Comparison of ENCODE assay signal across 8 cellular contexts in genomic region chr3:141279074-141279945, GRCh38. TPM values are rescaled to one million over a fixed set of nuclear protein-coding genes. Genes with fewer than 3 reads are reported as not detected.
DNase-seq lines count a peak whose midpoint lies in the region; ATAC-seq, FAIRE-seq and TF ChIP-seq lines count a peak whose summit lies in the region.

No MANE protein-coding gene starts in this region.

- no peaks in the 10 kb centered on the region for H3K36me3 ChIP-seq in Panc1 (ENCODE audit: control insufficient read depth, insufficient read depth, low read length)

- peaks cover 38% of the 10 kb centered on the region for H3K36me3 Mint-ChIP-seq in nephron progenitor cell (ENCODE audit: low read depth)

- TF ChIP-seq RAD21 in A549 (conservative IDR thresholded peaks at IDR 0.05 in 1 of 2, IDR thresholded peaks at IDR 0.05 in 1 of 2), result peak; percentile 47 to 66

- no peaks in the 10 kb centered on the region for H3K9me3 Mint-ChIP-seq in nephron progenitor cell

- TF ChIP-seq CTCF in A549 (IDR thresholded peaks at IDR 0.05) (peak; percentile 57), Panc1 (IDR thresholded peaks at IDR 0.05) (peak; percentile 81), epithelial cell of esophagus (IDR thresholded peaks at IDR 0.05; ENCODE audit: insufficient read depth, low read depth, low read length, missing control alignments) (peak; percentile 63), nephron progenitor cell (IDR thresholded peaks at IDR 0.05) (peak; percentile 52)

- POLR2A ChIA-PET in A549 (lab: Yijun Ruan, JAX) (interaction anchor here (1.0 kb wide), 1 partner anchor 48 kb away, joined by 3 read pairs; the partner anchor contains the start of gene PXYLP1), Panc1 (lab: Charles Lee) (no interaction called here)

- TF ChIP-seq EP300 in A549 (IDR thresholded peaks at IDR 0.05), result no peak

- 36% methylated on average over 15 of the region's 15 CpGs for WGBS in A549 (ENCODE audit: missing lambda C conversion rate)

- no peak overlapping the region for H3K4me3 Mint-ChIP-seq in nephron progenitor cell

- peak; percentile 67 for FAIRE-seq in A549 (lab: Jason Lieb, UNC)

- H3K9me3 ChIP-seq in A549, result no peaks in the 10 kb centered on the region
- no peaks in the 10 kb centered on the region for H3K9me3 ChIP-seq in Panc1 (ENCODE audit: control insufficient read depth, insufficient read depth, low read depth, low read length)

- peaks cover 3% of the 10 kb centered on the region for H3K27me3 Mint-ChIP-seq in nephron progenitor cell (ENCODE audit: low read depth, poor library complexity)

- H3K27ac Mint-ChIP-seq in nephron progenitor cell, result no peak overlapping the region

- no TSS peak for BruUV-seq in Panc1 (replicated peaks; lab: Mats Ljungman, UMichigan)

- in situ Hi-C loops in Panc1 (cut with HindIII; ENCODE audit: low pct_unique_long_range_greater_than_20kb, low sequenced_read_pairs), result no loop called here

- intact Hi-C loops in Panc1 (cut with micrococcal nuclease; ENCODE audit: unreplicated experiment), result no loop called here

- H3K27ac ChIP-seq in A549 (no peak overlapping the region), Panc1 (ENCODE audit: low read length) (no peak overlapping the region)

- peak; percentile 78 to 89 for ATAC-seq in A549
- ATAC-seq in HG03108 (IDR thresholded peaks at IDR 0.05; ENCODE audit: unreplicated experiment), result peak; percentile 61
- ATAC-seq in Panc1, result peak; percentile 80
- ATAC-seq in GM19328 (IDR thresholded peaks at IDR 0.05; ENCODE audit: unreplicated experiment), result no peak

- DNase-seq in A549 (ENCODE audit: low read depth in 1 of 2, low spot score in 1 of 2) (peak; percentile 41 to 50), Daoy (ENCODE audit: low read depth) (peak; percentile 33), Panc1 (ENCODE audit: low read depth, low spot score) (no peak), epithelial cell of esophagus (ENCODE audit: low read depth) (peak; percentile 50), nephron progenitor cell (no peak), midbrain (lab: John Stamatoyannopoulos, UW) (no peak)

- no peaks in the 10 kb centered on the region; the same call in 1 of the 2 replicates for H3K27me3 ChIP-seq in Panc1 (ENCODE audit: control insufficient read depth, insufficient read depth, low read length)

- H3K4me2 ChIP-seq in A549, result no peak overlapping the region

- no peak for TF ChIP-seq POLR2A in A549 (IDR thresholded peaks at IDR 0.05; ENCODE audit: low read length)

- H3K4me1 ChIP-seq in A549 (peaks cover 17% of the 10 kb centered on the region), Panc1 (ENCODE audit: control insufficient read depth, insufficient read depth, low read length) (no peaks in the 10 kb centered on the region)

- H3K4me1 Mint-ChIP-seq in nephron progenitor cell, result no peaks in the 10 kb centered on the region

- CTCF ChIA-PET in A549 (lab: Yijun Ruan, JAX), result interaction anchor here (0.7 to 2.5 kb wide), 12 partner anchors 8 to 371 kb away, joined by 3 to 8 read pairs (median 4); partner anchors contain the start of gene PXYLP1
- CTCF ChIA-PET in Panc1 (lab: Charles Lee), result interaction anchor here (0.6 kb wide), 1 partner anchor 27 kb away, joined by 5 read pairs; no protein-coding TSS in a partner anchor

- no peak overlapping the region for H3K4me3 ChIP-seq in A549
- no peak overlapping the region for H3K4me3 ChIP-seq in Panc1 (ENCODE audit: low read depth in 2 of 2, low read length in 2 of 2)
- no peak overlapping the region for H3K4me3 ChIP-seq in epithelial cell of esophagus (ENCODE audit: low read length)

TF ChIP-seq in A549, 52 proteins besides CTCF, POLR2A, EP300 and RAD21:
- TF ChIP-seq USF2 (IDR thresholded peaks at IDR 0.05) (no peak), SMC3 (IDR thresholded peaks at IDR 0.05) (peak; percentile 57), HOXB13 (CRISPR knock-in tag; IDR thresholded peaks at IDR 0.05; ENCODE audit: low read depth) (no peak)

RNA-seq across cellular contexts. Expression of gene PXYLP1, which starts 47.7 kb away (rescaled TPM):
- polyA plus RNA-seq in A549 (2011; rRNA removed), result 11.7 and 12.1 TPM in 2 replicates
- polyA plus RNA-seq in A549 (2012; cell fraction: cytosol; rRNA removed), result 5.5 and 7.1 TPM in 2 replicates
- 8.1 and 10.6 TPM in 2 replicates for polyA plus RNA-seq in A549 (2012; cell fraction: nucleus; rRNA removed)
- 5.4 to 8.0 TPM (median 7.1 TPM) in 3 replicates for polyA plus RNA-seq in A549 (2017; fragmentation: RNase III; extraction: RNeasy Plus Mini Kit Qiagen cat#74134 plus additional on column Dnase treatment)
- polyA minus RNA-seq in A549 (2011; rRNA and poly(A)+ RNA removed), result 16.3 and 17.7 TPM in 2 replicates
- total RNA-seq in Daoy (2014; rRNA removed; shearing (Covaris generic)), result 8.6 TPM in 2 replicates
- 1.4 TPM for total RNA-seq in Panc1 (2021; ENCODE audit: unreplicated experiment)
- 1.6 TPM for polyA plus RNA-seq in Panc1 (2012; ENCODE audit: insufficient read length)

Comparison
In these comparisons a context has a peak if more than half of its experiments do, and no peak if none do; other contexts are left out.
1. DNase-seq: peak in A549 (2 of 2), Daoy (single experiment) and epithelial cell of esophagus (single experiment); none in Panc1 (single experiment), nephron progenitor cell (single experiment) and midbrain (single experiment).
2. Peak in every context shown above with its lines, with median percentiles within 50 percentile points of each other: CTCF ChIP-seq.